In the genomic region with DNA sequence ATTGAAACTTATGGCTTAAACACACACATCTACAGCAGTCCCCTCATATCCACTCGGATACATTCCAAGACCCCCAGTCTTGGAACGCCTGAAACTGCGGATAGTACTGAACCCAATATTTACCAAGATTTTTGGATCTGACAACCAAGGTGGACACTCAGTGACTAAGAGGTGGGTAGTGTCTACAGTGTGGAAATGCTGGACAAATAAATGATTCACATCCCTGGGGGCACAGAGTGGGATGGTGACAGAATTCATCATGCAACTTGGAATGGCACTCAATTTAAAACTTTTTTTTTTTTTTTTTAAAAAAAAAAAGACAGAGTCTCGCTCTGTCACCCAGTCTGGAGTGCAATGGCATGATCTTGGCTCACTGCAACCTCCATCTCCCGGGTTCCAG, we compare ENCODE assay signal across 20 cellular contexts.
"Had no signal": no experiment of that assay in that cellular context is flagged by ENCODE, and none has a peak within 500 bp of the region (broad histone marks: within the 10 kb centered on the region; RNA-seq: fewer than 3 reads in every experiment).

No MANE protein-coding gene starts in this region.

- H3K4me1 ChIP-seq: parathyroid adenoma, vagina had no signal

- H3K9me3 Mint-ChIP-seq: activated CD4-positive, alpha-beta memory T cell treated with anti-CD3 and anti-CD28 coated beads, Interleukin-2, amount 10 ng/mL, durations not matched to agents 7 days and 5 days; activated CD4-positive, alpha-beta T cell treated with anti-CD3 and anti-CD28 coated beads, Interleukin-2, amount 10 ng/mL, durations not matched to agents 24 days and 14 days; activated naive CD4-positive, alpha-beta T cell treated with anti-CD3 and anti-CD28 coated beads, Interleukin-2, amount 50 U/mL, for 24 hours; brain; effector memory CD8-positive, alpha-beta T cell; memory B cell; nephron progenitor cell; stimulated activated memory B cell treated with anti-CD40 and anti-IgM and Interleukin-4, amounts not matched to agents 10 μg/mL and 1 μg/mL and 100 μg/mL, for 72 hours; T-helper 1 cell treated with Interleukin-12 subunit alpha and Interleukin-12 subunit beta and Interleukin-4 antibody, amounts not matched to agents 30 μg/mL and 1 μg/mL, for 36 hours had no signal

- ATAC-seq: effector memory CD8-positive, alpha-beta T cell; stimulated activated memory B cell treated with anti-CD40 and anti-IgM and Interleukin-4, amounts not matched to agents 10 μg/mL and 1 μg/mL and 100 μg/mL, for 72 hours had no signal

- H3K27ac Mint-ChIP-seq: activated CD4-positive, alpha-beta memory T cell treated with anti-CD3 and anti-CD28 coated beads, Interleukin-2, amount 10 ng/mL, durations not matched to agents 7 days and 5 days; activated CD4-positive, alpha-beta T cell treated with anti-CD3 and anti-CD28 coated beads, Interleukin-2, amount 10 ng/mL, durations not matched to agents 24 days and 14 days; activated naive CD4-positive, alpha-beta T cell treated with anti-CD3 and anti-CD28 coated beads, Interleukin-2, amount 50 U/mL, for 24 hours; effector memory CD8-positive, alpha-beta T cell; memory B cell; T-helper 1 cell treated with Interleukin-12 subunit alpha and Interleukin-12 subunit beta and Interleukin-4 antibody, amounts not matched to agents 30 μg/mL and 1 μg/mL, for 36 hours had no signal

- DNase-seq: activated CD4-positive, alpha-beta memory T cell treated with anti-CD3 and anti-CD28 coated beads, Interleukin-2, amount 10 ng/mL, durations not matched to agents 7 days and 5 days; activated CD4-positive, alpha-beta T cell treated with anti-CD3 and anti-CD28 coated beads, Interleukin-2, amount 10 ng/mL, durations not matched to agents 24 days and 14 days; activated gamma-delta T cell; aorta; central memory CD4-positive, alpha-beta T cell; effector memory CD8-positive, alpha-beta T cell; gastrocnemius medialis; nephron progenitor cell; small intestine; stimulated activated CD4-positive, alpha-beta T cell treated with anti-CD3 and anti-CD28 coated beads, Interleukin-2, amount 100 ng/mL, for 24 hours; transverse colon had no signal

- H3K9me3 ChIP-seq: esophagus muscularis mucosa, gastrocnemius medialis, right lobe of liver, transverse colon, vagina had no signal

- H3K27me3 ChIP-seq: esophagus muscularis mucosa, gastrocnemius medialis, right lobe of liver, transverse colon, vagina had no signal

- H3K4me3 Mint-ChIP-seq: activated CD4-positive, alpha-beta memory T cell treated with anti-CD3 and anti-CD28 coated beads, Interleukin-2, amount 10 ng/mL, durations not matched to agents 7 days and 5 days; activated CD4-positive, alpha-beta T cell treated with anti-CD3 and anti-CD28 coated beads, Interleukin-2, amount 10 ng/mL, durations not matched to agents 24 days and 14 days; activated naive CD4-positive, alpha-beta T cell treated with anti-CD3 and anti-CD28 coated beads, Interleukin-2, amount 50 U/mL, for 24 hours; brain; effector memory CD8-positive, alpha-beta T cell; memory B cell; nephron progenitor cell; stimulated activated memory B cell treated with anti-CD40 and anti-IgM and Interleukin-4, amounts not matched to agents 10 μg/mL and 1 μg/mL and 100 μg/mL, for 72 hours; T-helper 1 cell treated with Interleukin-12 subunit alpha and Interleukin-12 subunit beta and Interleukin-4 antibody, amounts not matched to agents 30 μg/mL and 1 μg/mL, for 36 hours had no signal

- H3K27ac ChIP-seq: esophagus muscularis mucosa, parathyroid adenoma, right lobe of liver, transverse colon, vagina had no signal

- H3K4me3 ChIP-seq: esophagus muscularis mucosa, gastrocnemius medialis, right lobe of liver, transverse colon, vagina had no signal

- H2AFZ ChIP-seq: parathyroid adenoma had no signal

- H3K4me1 Mint-ChIP-seq: activated CD4-positive, alpha-beta memory T cell treated with anti-CD3 and anti-CD28 coated beads, Interleukin-2, amount 10 ng/mL, durations not matched to agents 7 days and 5 days; activated CD4-positive, alpha-beta T cell treated with anti-CD3 and anti-CD28 coated beads, Interleukin-2, amount 10 ng/mL, durations not matched to agents 24 days and 14 days; activated naive CD4-positive, alpha-beta T cell treated with anti-CD3 and anti-CD28 coated beads, Interleukin-2, amount 50 U/mL, for 24 hours; nephron progenitor cell had no signal
